24 cellular contexts compared by ENCODE assay signal in the genomic region with DNA sequence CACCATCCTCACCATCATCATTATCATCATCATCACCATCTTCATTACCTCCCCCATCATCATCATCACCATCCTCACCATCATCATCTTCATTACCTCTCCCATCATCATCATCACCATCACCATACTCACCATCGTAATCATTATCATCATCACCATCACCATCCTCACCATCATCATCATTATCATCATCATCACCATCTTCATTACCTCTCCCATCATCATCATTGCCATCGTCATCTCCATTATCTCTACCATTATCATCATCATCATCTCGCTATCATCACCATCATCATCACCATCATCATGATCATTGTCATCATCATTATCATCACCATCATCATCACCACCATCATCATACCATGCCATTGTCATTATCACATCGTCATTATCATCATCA.
"Had no signal": no experiment of that assay in that cellular context is flagged by ENCODE, and none has a peak within 500 bp of the region (broad histone marks: within the 10 kb centered on the region; RNA-seq: fewer than 3 reads in every experiment).

No MANE protein-coding gene starts in this region.

- H3K9me3 ChIP-seq: colonic mucosa, esophagus squamous epithelium, gastrocnemius medialis, lower lobe of right lung had no signal

- H3K36me3 ChIP-seq: colonic mucosa, esophagus squamous epithelium, gastrocnemius medialis, heart right ventricle, left lung, lower lobe of right lung had no signal

- H3K4me3 ChIP-seq: colonic mucosa, esophagus squamous epithelium, gastrocnemius medialis, heart right ventricle, left lung, lower lobe of right lung had no signal

- H3K4me1 ChIP-seq: colonic mucosa, esophagus squamous epithelium, gastrocnemius medialis, heart right ventricle, left lung, lower lobe of right lung had no signal

- DNase-seq: colonic mucosa; cortex of kidney; effector CD8-positive, alpha-beta T cell; effector memory CD8-positive, alpha-beta T cell; endodermal cell; erythroblast; esophagus squamous epithelium; foreskin fibroblast; foreskin melanocyte; gastrocnemius medialis; glutamatergic neuron; heart right ventricle; hippocampal formation; left cardiac atrium; left lung; left ventricle myocardium superior; lower lobe of right lung; mesenchymal stem cell; naive thymus-derived CD4-positive, alpha-beta T cell had no signal

- H3K27ac ChIP-seq: colonic mucosa, epithelial cell of prostate, esophagus squamous epithelium, gastrocnemius medialis, heart right ventricle, left lung, lower lobe of right lung had no signal

- ATAC-seq: effector memory CD8-positive, alpha-beta T cell; esophagus mucosa; gastrocnemius medialis; heart right ventricle; left cardiac atrium; left lung; left ventricle myocardium superior; lower lobe of right lung; naive thymus-derived CD4-positive, alpha-beta T cell had no signal

- H3K27me3 ChIP-seq: colonic mucosa, esophagus squamous epithelium, gastrocnemius medialis, heart right ventricle, left lung had no signal

- FAIRE-seq: endometrium, islet of Langerhans, keratinocyte had no signal
